11 cellular contexts compared by ENCODE assay signal in genomic region chr12:6376965-6377666, GRCh38. TPM values are rescaled to one million over a fixed set of nuclear protein-coding genes. Genes with fewer than 3 reads are reported as not detected.
A peak's percentile ranks its signal among the peaks of the same experiment; 100 is the strongest.
DNase-seq lines count a peak whose midpoint lies in the region; ATAC-seq and TF ChIP-seq lines count a peak whose summit lies in the region.
"Had no signal": no experiment of that assay in that cellular context is flagged by ENCODE, and none has a peak within 500 bp of the region (broad histone marks: within the 10 kb centered on the region; RNA-seq: fewer than 3 reads in every experiment).

No MANE protein-coding gene starts in this region.

- H3K9me3 ChIP-seq in smooth muscle cell (replicated peaks; ENCODE audit: low read depth), result no peaks in the 10 kb centered on the region
- H3K9me3 ChIP-seq: neutrophil had no signal

- CTCF ChIA-PET in WTC11 (lab: Charles Lee), result interaction anchor here (1.4 to 8.0 kb wide), 2 partner anchors 21 to 51 kb away, joined by 4 to 68 read pairs; no protein-coding TSS in a partner anchor

- H3K9ac ChIP-seq in smooth muscle cell (ENCODE audit: low read depth), result no peak overlapping the region

- no peaks in the 10 kb centered on the region for H3K36me3 ChIP-seq in smooth muscle cell (ENCODE audit: low read depth)
- H3K36me3 ChIP-seq: neutrophil, WERI-Rb-1 had no signal

- H3K4me3 Mint-ChIP-seq in WTC11 (peak overlapping the region; percentile 91), immature natural killer cell (peak overlapping the region; percentile 38 to 71 (median 50)), nephron progenitor cell (no peak overlapping the region)

- no peaks in the 10 kb centered on the region for H4K20me1 ChIP-seq in smooth muscle cell (ENCODE audit: low read depth)

- peak overlapping the region; percentile 13 for H3K4me2 ChIP-seq in smooth muscle cell

- peak; percentile 19 for DNase-seq in DMS79 treated with DMSO at 0.1 percent for 48 hours (lab: John Stamatoyannopoulos, UW)
- no peak for DNase-seq in DMS79 (lab: John Stamatoyannopoulos, UW)
- DNase-seq in WTC11 (ENCODE audit: low spot score), result no peak
- peak; percentile 7 to 19 (median 12) for DNase-seq in immature natural killer cell
- DNase-seq in smooth muscle cell (lab: John Stamatoyannopoulos, UW; ENCODE audit: unreplicated experiment), result no peak
- no peak for DNase-seq in nephron progenitor cell
- no peak for DNase-seq in H4 (ENCODE audit: low spot score)
- DNase-seq: WERI-Rb-1 had no signal

- H3K4me1 ChIP-seq in smooth muscle cell (ENCODE audit: low read depth), result peaks cover 46% of the 10 kb centered on the region

- no peaks in the 10 kb centered on the region for H3K36me3 Mint-ChIP-seq in WTC11
- no peaks in the 10 kb centered on the region for H3K36me3 Mint-ChIP-seq in immature natural killer cell
- H3K36me3 Mint-ChIP-seq in nephron progenitor cell (ENCODE audit: low read depth), result no peaks in the 10 kb centered on the region

- no peaks in the 10 kb centered on the region for H3K27me3 ChIP-seq in smooth muscle cell (ENCODE audit: low read depth)
- H3K27me3 ChIP-seq: neutrophil had no signal

- no peak overlapping the region for H3K27ac ChIP-seq in smooth muscle cell (ENCODE audit: low read depth)
- H3K27ac ChIP-seq: WERI-Rb-1 had no signal

- peaks cover 3% of the 10 kb centered on the region for H3F3A ChIP-seq in smooth muscle cell (ENCODE audit: low read depth)

- H3K27ac Mint-ChIP-seq in WTC11 (peak overlapping the region; percentile 99), immature natural killer cell (peak overlapping the region in 4 of 6 donors; percentile 25 to 46 (median 40)), nephron progenitor cell (no peak overlapping the region)

- H3K4me1 Mint-ChIP-seq in WTC11 (peaks cover 78% of the 10 kb centered on the region), immature natural killer cell (peaks cover 23 to 37% of the 10 kb centered on the region in 2 donors), nephron progenitor cell (peaks cover 70% of the 10 kb centered on the region)

- POLR2A ChIA-PET in WTC11 (lab: Charles Lee), result interaction anchor here (1.9 kb wide), 1 partner anchor 41 kb away, joined by 6 read pairs; no protein-coding TSS in a partner anchor

- ATAC-seq in WTC11 (no peak), GM18511 (IDR thresholded peaks at IDR 0.05; ENCODE audit: unreplicated experiment) (no peak)

- H3K79me2 ChIP-seq in smooth muscle cell (ENCODE audit: low read depth), result no peaks in the 10 kb centered on the region

- WGBS in smooth muscle cell (ENCODE audit: low lambda C conversion rate), result 89% methylated on average over 8 of the region's 8 CpGs

- H2AFZ ChIP-seq in smooth muscle cell (ENCODE audit: low read depth), result peak overlapping the region; percentile 6

- H3K27me3 Mint-ChIP-seq in WTC11 (ENCODE audit: low read depth), result peaks cover 12% of the 10 kb centered on the region
- peaks cover 0 to 5% (median 0%) of the 10 kb centered on the region in 3 donors for H3K27me3 Mint-ChIP-seq in immature natural killer cell (ENCODE audit: low read depth in 3 of 3)
- peaks cover 52% of the 10 kb centered on the region for H3K27me3 Mint-ChIP-seq in nephron progenitor cell (ENCODE audit: low read depth, poor library complexity)

- no peak overlapping the region for H3K4me3 ChIP-seq in smooth muscle cell

- TF ChIP-seq CTCF in WTC11 (IDR thresholded peaks at IDR 0.05) (no peak), smooth muscle cell (IDR thresholded peaks at IDR 0.05; ENCODE audit: borderline replicate concordance, insufficient read depth, poor library complexity, severe bottlenecking) (no peak), nephron progenitor cell (IDR thresholded peaks at IDR 0.05) (no peak)

- H3K9me3 Mint-ChIP-seq in WTC11, result no peaks in the 10 kb centered on the region
- H3K9me3 Mint-ChIP-seq in immature natural killer cell, result no peaks in the 10 kb centered on the region
- no peaks in the 10 kb centered on the region for H3K9me3 Mint-ChIP-seq in nephron progenitor cell

TF ChIP-seq in WTC11, 78 proteins besides CTCF, POLR2A, EP300 and RAD21:
- TF ChIP-seq, protein P1, sequence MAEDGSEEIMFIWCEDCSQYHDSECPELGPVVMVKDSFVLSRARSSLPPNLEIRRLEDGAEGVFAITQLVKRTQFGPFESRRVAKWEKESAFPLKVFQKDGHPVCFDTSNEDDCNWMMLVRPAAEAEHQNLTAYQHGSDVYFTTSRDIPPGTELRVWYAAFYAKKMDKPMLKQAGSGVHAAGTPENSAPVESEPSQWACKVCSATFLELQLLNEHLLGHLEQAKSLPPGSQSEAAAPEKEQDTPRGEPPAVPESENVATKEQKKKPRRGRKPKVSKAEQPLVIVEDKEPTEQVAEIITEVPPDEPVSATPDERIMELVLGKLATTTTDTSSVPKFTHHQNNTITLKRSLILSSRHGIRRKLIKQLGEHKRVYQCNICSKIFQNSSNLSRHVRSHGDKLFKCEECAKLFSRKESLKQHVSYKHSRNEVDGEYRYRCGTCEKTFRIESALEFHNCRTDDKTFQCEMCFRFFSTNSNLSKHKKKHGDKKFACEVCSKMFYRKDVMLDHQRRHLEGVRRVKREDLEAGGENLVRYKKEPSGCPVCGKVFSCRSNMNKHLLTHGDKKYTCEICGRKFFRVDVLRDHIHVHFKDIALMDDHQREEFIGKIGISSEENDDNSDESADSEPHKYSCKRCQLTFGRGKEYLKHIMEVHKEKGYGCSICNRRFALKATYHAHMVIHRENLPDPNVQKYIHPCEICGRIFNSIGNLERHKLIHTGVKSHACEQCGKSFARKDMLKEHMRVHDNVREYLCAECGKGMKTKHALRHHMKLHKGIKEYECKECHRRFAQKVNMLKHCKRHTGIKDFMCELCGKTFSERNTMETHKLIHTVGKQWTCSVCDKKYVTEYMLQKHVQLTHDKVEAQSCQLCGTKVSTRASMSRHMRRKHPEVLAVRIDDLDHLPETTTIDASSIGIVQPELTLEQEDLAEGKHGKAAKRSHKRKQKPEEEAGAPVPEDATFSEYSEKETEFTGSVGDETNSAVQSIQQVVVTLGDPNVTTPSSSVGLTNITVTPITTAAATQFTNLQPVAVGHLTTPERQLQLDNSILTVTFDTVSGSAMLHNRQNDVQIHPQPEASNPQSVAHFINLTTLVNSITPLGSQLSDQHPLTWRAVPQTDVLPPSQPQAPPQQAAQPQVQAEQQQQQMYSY (CRISPR knock-in tag; IDR thresholded peaks at IDR 0.05), result 0 out of 2 replicates have a peak, but pooled peaks have one; percentile 46
- TF ChIP-seq MLX (CRISPR knock-in tag; IDR thresholded peaks at IDR 0.05) (no peak), GABPB1 (CRISPR knock-in tag; IDR thresholded peaks at IDR 0.05) (no peak), ZNF416 (CRISPR knock-in tag; IDR thresholded peaks at IDR 0.05) (no peak), E2F1 (CRISPR knock-in tag; IDR thresholded peaks at IDR 0.05) (no peak), SP1 (CRISPR knock-in tag; conservative IDR thresholded peaks at IDR 0.05) (no peak), ZNF671 (CRISPR knock-in tag; IDR thresholded peaks at IDR 0.05) (no peak)

RNA-seq across cellular contexts. Expression of gene SCNN1A, which starts 1.8 kb away (rescaled TPM):
- total RNA-seq in WTC11 (2021), result 97.6 to 108 TPM (median 100 TPM) in 3 replicates
- polyA plus RNA-seq in immature natural killer cell, result under 1 TPM in 2 of 3 donors, not detected in 1; 0.10 to 0.64 TPM
- 1.3 and 1.5 TPM in 2 replicates for total RNA-seq in smooth muscle cell
- 0.57 and 1.0 TPM in 2 replicates for polyA plus RNA-seq in smooth muscle cell
- 1.7 and 2.1 TPM in 2 replicates for total RNA-seq in H4 (2014; rRNA removed; shearing (Covaris generic))
- total RNA-seq: temporal lobe had no signal

RNA-seq across cellular contexts. Expression of gene LTBR, which starts 6.8 kb away (rescaled TPM):
- 4.0 to 6.1 TPM (median 4.5 TPM) in 3 replicates for total RNA-seq in WTC11 (2021)
- 1 to 10 TPM; 1.2 to 3.6 (median 2.8) TPM for polyA plus RNA-seq in immature natural killer cell
- total RNA-seq in smooth muscle cell, result 35.1 and 38.3 TPM in 2 replicates
- polyA plus RNA-seq in smooth muscle cell, result 72.9 and 97.8 TPM in 2 replicates
- total RNA-seq in H4 (2014; rRNA removed; shearing (Covaris generic)), result 19.5 and 31.5 TPM in 2 replicates

RNA-seq across cellular contexts. Expression of gene TNFRSF1A, which starts 35.2 kb away (rescaled TPM):
- total RNA-seq in WTC11 (2021) (32.3 to 44.1 TPM (median 32.4 TPM) in 3 replicates), smooth muscle cell (110 and 139 TPM in 2 replicates)
- polyA plus RNA-seq in immature natural killer cell (10 to 100 TPM; 37.7 to 89.0 (median 67.0) TPM), smooth muscle cell (144 and 148 TPM in 2 replicates)
- total RNA-seq in H4 (2014; rRNA removed; shearing (Covaris generic)), result 320 and 327 TPM in 2 replicates

Comparison
In these comparisons a context has a peak if more than half of its experiments do, and no peak if none do; other contexts are left out.
1. DNase-seq: peak in DMS79 treated with DMSO at 0.1 percent for 48 hours (single experiment) and immature natural killer cell (3 of 3); none in DMS79 (single experiment), WTC11 (single experiment), smooth muscle cell (single experiment), nephron progenitor cell (single experiment) and H4 (single experiment).
2. RNA of gene SCNN1A, which starts 1.8 kb away (total RNA-seq): 97.6 to 108 TPM in WTC11; 1.7 to 2.1 TPM in H4 and 1.3 to 1.5 TPM in smooth muscle cell; every median in the first group is over 10 times any median in the second.